8 cellular contexts compared by ENCODE assay signal in the genomic region with DNA sequence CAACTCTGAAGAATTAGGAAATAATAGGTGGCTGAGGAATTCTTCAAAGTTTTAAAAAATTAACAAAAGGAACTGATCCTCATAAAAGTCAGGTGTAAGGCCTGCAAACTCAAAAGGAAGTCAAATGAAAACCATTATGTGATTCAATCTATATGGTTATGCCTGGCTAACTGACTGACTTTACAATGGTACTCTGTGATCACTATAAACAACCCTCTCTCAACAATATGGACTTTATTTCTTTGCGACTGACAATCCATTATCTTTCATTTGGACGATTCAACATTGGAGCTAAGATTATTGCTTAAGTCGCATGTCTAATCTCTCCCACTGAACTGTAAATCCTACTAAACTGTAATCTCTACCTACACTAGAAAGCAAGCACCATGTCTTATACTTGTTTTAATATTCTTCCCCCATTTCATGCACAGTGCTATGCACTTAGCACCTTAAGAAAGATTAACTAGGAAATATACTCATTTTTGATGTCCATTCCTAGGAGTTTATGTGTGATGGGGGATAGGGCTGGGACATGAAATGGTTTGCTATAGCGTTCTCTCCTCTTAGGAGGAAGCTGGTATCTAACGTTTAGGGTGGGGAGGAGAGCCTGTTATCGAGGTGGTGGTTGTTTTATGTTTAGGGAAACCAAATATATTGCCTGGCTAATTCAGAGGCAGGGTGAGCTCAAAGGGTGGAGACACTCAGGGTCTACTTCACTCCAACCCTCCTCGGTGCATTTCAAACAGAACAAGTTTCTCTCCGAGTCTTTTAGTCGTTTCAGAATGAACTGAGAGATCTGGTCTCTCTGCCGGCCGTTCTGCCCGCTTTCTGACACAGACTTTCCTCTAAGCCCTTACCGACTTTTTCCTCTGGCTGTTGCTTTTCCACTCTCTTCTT. TPM values are rescaled to one million over a fixed set of nuclear protein-coding genes. Genes with fewer than 3 reads are reported as not detected.
DNase-seq lines count a peak whose midpoint lies in the region; ATAC-seq and FAIRE-seq lines count a peak whose summit lies in the region.

No MANE protein-coding gene starts in this region.

- H3K36me3 ChIP-seq in MG63, result peaks cover 3% of the 10 kb centered on the region; the same call in 1 of the 2 replicates
- peaks cover 2% of the 10 kb centered on the region for H3K36me3 ChIP-seq in neuron (ENCODE audit: insufficient read depth, low read length)

- ATAC-seq in HG03342 (IDR thresholded peaks at IDR 0.05; ENCODE audit: unreplicated experiment) (no peak), GM21526 (IDR thresholded peaks at IDR 0.05; ENCODE audit: low FRiP score, unreplicated experiment) (no peak)

- no peaks in the 10 kb centered on the region for H3K27me3 ChIP-seq in MG63
- no peaks in the 10 kb centered on the region for H3K27me3 ChIP-seq in neuron (ENCODE audit: insufficient read depth, low read length)

- H3K4me1 ChIP-seq in neuron (ENCODE audit: insufficient read depth, low read length), result peaks cover 21% of the 10 kb centered on the region

- no peak for FAIRE-seq in frontal cortex (lab: Jason Lieb, UNC)
- FAIRE-seq in HTR-8/SVneo (lab: Jason Lieb, UNC), result no peak

- H3K9me3 ChIP-seq in MG63 (no peaks in the 10 kb centered on the region), neuron (ENCODE audit: low read length) (no peaks in the 10 kb centered on the region)

- DNase-seq in EL (peak; percentile 43), MG63 (no peak), frontal cortex (ENCODE audit: low spot score in 2 of 2) (peak; percentile 19 to 23), HTR-8/SVneo (ENCODE audit: insufficient read length, low spot score) (no peak)
- DNase-seq in activated T-helper 1 cell treated with anti-CD3 and anti-CD28 coated beads, Interleukin-12 subunit alpha, Interleukin-12 subunit beta, Interleukin-2, Interleukin-4 antibody, amounts not matched to agents 30 ng/mL and 10 ng/mL and 1 ng/mL, durations not matched to agents 14 hours and 24 hours and 36 hours (ENCODE audit: low spot score), result no peak

- peaks cover 7% of the 10 kb centered on the region for H3K36me3 Mint-ChIP-seq in activated T-helper 1 cell treated with anti-CD3 and anti-CD28 coated beads, Interleukin-12 subunit alpha, Interleukin-12 subunit beta, Interleukin-2, Interleukin-4 antibody, amounts not matched to agents 30 ng/mL and 10 ng/mL and 1 ng/mL, durations not matched to agents 14 hours and 24 hours and 36 hours (ENCODE audit: low read depth)

- H3K4me3 Mint-ChIP-seq in activated T-helper 1 cell treated with anti-CD3 and anti-CD28 coated beads, Interleukin-12 subunit alpha, Interleukin-12 subunit beta, Interleukin-2, Interleukin-4 antibody, amounts not matched to agents 30 ng/mL and 10 ng/mL and 1 ng/mL, durations not matched to agents 14 hours and 24 hours and 36 hours, result peak overlapping the region; percentile 95

- peaks cover 60% of the 10 kb centered on the region for H3K4me1 Mint-ChIP-seq in activated T-helper 1 cell treated with anti-CD3 and anti-CD28 coated beads, Interleukin-12 subunit alpha, Interleukin-12 subunit beta, Interleukin-2, Interleukin-4 antibody, amounts not matched to agents 30 ng/mL and 10 ng/mL and 1 ng/mL, durations not matched to agents 14 hours and 24 hours and 36 hours (ENCODE audit: low read depth)

- peaks cover 2% of the 10 kb centered on the region for H3K27me3 Mint-ChIP-seq in activated T-helper 1 cell treated with anti-CD3 and anti-CD28 coated beads, Interleukin-12 subunit alpha, Interleukin-12 subunit beta, Interleukin-2, Interleukin-4 antibody, amounts not matched to agents 30 ng/mL and 10 ng/mL and 1 ng/mL, durations not matched to agents 14 hours and 24 hours and 36 hours (ENCODE audit: insufficient read depth)

- H3K4me3 ChIP-seq in MG63 (peak overlapping the region; percentile 92), neuron (ENCODE audit: low read length) (peak overlapping the region; percentile 83)

- intact Hi-C loops in activated T-helper 1 cell treated with anti-CD3 and anti-CD28 coated beads, Interleukin-12 subunit alpha, Interleukin-12 subunit beta, Interleukin-2, Interleukin-4 antibody, amounts not matched to agents 30 ng/mL and 10 ng/mL and 1 ng/mL, durations not matched to agents 14 hours and 24 hours and 36 hours (cut with micrococcal nuclease), result loop anchor here (1.0 to 10.0 kb wide), 4 partner anchors 105 to 421 kb away; a partner anchor contains a TSS

- H3K9me3 Mint-ChIP-seq in activated T-helper 1 cell treated with anti-CD3 and anti-CD28 coated beads, Interleukin-12 subunit alpha, Interleukin-12 subunit beta, Interleukin-2, Interleukin-4 antibody, amounts not matched to agents 30 ng/mL and 10 ng/mL and 1 ng/mL, durations not matched to agents 14 hours and 24 hours and 36 hours, result no peaks in the 10 kb centered on the region

- H2AFZ ChIP-seq in neuron (ENCODE audit: low read depth, low read length), result peak overlapping the region; percentile 77

- peak overlapping the region; percentile 92 for H3K27ac Mint-ChIP-seq in activated T-helper 1 cell treated with anti-CD3 and anti-CD28 coated beads, Interleukin-12 subunit alpha, Interleukin-12 subunit beta, Interleukin-2, Interleukin-4 antibody, amounts not matched to agents 30 ng/mL and 10 ng/mL and 1 ng/mL, durations not matched to agents 14 hours and 24 hours and 36 hours

RNA-seq across cellular contexts. Expression of a gene that starts 1.3 kb away (rescaled TPM):
- total RNA-seq in MG63 (2014; rRNA removed; shearing (Covaris generic); ENCODE audit: low replicate concordance), result 13.8 and 17.3 TPM in 2 replicates
- total RNA-seq in activated T-helper 1 cell treated with anti-CD3 and anti-CD28 coated beads, Interleukin-12 subunit alpha, Interleukin-12 subunit beta, Interleukin-2, Interleukin-4 antibody, amounts not matched to agents 30 ng/mL and 10 ng/mL and 1 ng/mL, durations not matched to agents 14 hours and 24 hours and 36 hours, result 23.5 and 23.6 TPM in 2 replicates
- 9.8 TPM for total RNA-seq in frontal cortex

RNA-seq across cellular contexts. Expression of a gene that starts 48.1 kb away (rescaled TPM):
- 168 and 271 TPM in 2 replicates for total RNA-seq in MG63 (2014; rRNA removed; shearing (Covaris generic); ENCODE audit: low replicate concordance)
- total RNA-seq in activated T-helper 1 cell treated with anti-CD3 and anti-CD28 coated beads, Interleukin-12 subunit alpha, Interleukin-12 subunit beta, Interleukin-2, Interleukin-4 antibody, amounts not matched to agents 30 ng/mL and 10 ng/mL and 1 ng/mL, durations not matched to agents 14 hours and 24 hours and 36 hours, result 525 and 546 TPM in 2 replicates
- 217 TPM for total RNA-seq in frontal cortex

Comparison
In these comparisons a context has a peak if more than half of its experiments do, and no peak if none do; other contexts are left out.
1. DNase-seq: peak in EL (single experiment) and frontal cortex (2 of 2); none in MG63 (single experiment), activated T-helper 1 cell treated with anti-CD3 and anti-CD28 coated beads, Interleukin-12 subunit alpha, Interleukin-12 subunit beta, Interleukin-2, Interleukin-4 antibody, amounts not matched to agents 30 ng/mL and 10 ng/mL and 1 ng/mL, durations not matched to agents 14 hours and 24 hours and 36 hours (single experiment) and HTR-8/SVneo (single experiment).